In the genomic region with DNA sequence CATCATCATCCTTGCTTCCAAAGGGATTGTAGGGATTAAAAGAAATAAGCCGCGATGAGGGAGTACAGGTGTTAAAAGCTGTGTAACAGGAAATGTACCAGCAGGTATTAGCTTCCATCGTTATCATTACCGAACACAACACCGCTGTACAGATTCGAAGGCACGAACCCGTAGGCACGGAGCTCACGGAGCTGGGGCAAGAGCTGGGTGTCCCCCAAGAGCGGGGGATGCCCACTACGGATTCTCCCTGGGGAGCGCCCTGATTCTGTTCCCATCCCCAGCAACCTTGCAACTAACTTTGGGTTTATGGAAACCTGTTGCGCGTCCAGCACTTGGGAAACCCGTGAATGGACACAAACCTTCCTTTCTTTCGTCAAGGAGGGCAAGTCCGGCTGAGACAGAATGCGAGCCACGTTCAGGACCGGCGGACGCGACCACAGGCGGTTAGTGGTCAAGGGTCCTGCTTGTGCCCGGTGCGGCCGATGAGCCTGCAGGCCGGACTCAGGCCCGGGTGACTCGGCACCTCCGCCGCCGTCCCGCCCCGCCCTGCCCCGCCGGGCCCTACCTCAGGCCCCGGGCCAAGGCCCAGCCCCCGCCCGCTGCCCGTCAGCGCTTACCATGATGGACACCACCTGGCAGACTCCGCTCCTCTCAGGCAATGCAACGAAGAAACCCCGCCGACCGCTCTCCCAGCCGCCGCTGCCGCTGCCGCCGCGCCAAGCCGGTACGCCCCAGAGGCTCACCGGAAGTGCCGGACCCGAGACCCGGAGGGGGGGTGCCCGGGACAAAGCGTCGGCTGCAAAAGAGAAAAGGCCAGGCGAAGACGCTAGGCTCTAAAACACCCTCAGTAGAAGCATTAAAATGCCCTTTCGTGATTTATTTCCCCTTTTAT, we compare ENCODE assay signal across 8 cellular contexts. TPM values are rescaled to one million over a fixed set of nuclear protein-coding genes. Genes with fewer than 3 reads are reported as not detected.
DNase-seq lines count a peak whose midpoint lies in the region; ATAC-seq, FAIRE-seq and TF ChIP-seq lines count a peak whose summit lies in the region.

A gene with protein sequence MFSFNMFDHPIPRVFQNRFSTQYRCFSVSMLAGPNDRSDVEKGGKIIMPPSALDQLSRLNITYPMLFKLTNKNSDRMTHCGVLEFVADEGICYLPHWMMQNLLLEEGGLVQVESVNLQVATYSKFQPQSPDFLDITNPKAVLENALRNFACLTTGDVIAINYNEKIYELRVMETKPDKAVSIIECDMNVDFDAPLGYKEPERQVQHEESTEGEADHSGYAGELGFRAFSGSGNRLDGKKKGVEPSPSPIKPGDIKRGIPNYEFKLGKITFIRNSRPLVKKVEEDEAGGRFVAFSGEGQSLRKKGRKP (minus strand): TSS at position 728 of the 892 bp plus-strand sequence. CDS start 108 bp downstream, at position 620.

- peaks cover 8% of the 10 kb centered on the region for H3K36me3 ChIP-seq in H7 (replicated peaks; ENCODE audit: control insufficient read depth, insufficient read depth, low read length)
- peaks cover 50% of the 10 kb centered on the region for H3K36me3 ChIP-seq in MG63
- H3K36me3 ChIP-seq in psoas muscle (ENCODE audit: insufficient read depth in 1 of 2, low read depth in 1 of 2) = peaks cover 0 to 19% of the 10 kb centered on the region in 2 donors

- FAIRE-seq in urothelium cell line (lab: Jason Lieb, UNC) = peak; percentile 74

- H3K4me1 ChIP-seq in psoas muscle = peaks cover 42% of the 10 kb centered on the region

- no peaks in the 10 kb centered on the region for H3K36me3 Mint-ChIP-seq in T-helper 17 cell (ENCODE audit: low read depth)

- WGBS in psoas muscle, 3 donors = 0% methylated on average over 48 to 66 of the region's 66 CpGs

- H3K4me3 Mint-ChIP-seq in T-helper 17 cell = peak within 1 kb of the TSS; percentile 98

- H3K4me3 ChIP-seq in H7 (ENCODE audit: insufficient read depth, low read depth, low read length) (peak within 1 kb of the TSS; percentile 88), MG63 (peak within 1 kb of the TSS; percentile 71), psoas muscle (peak within 1 kb of the TSS; percentile 84)

- intact Hi-C loops in left cardiac atrium (cut with DNase I) = no loop called here
- intact Hi-C loops in psoas muscle (cut with DNase I) = loop anchor here (5.0 to 10.0 kb wide), 2 partner anchors 36 to 184 kb away; a partner anchor contains a TSS

- peak; percentile 64 for ATAC-seq in T-helper 17 cell
- peak; percentile 81 to 91 for ATAC-seq in left cardiac atrium
- ATAC-seq in psoas muscle = peak; percentile 83 to 87 (median 86)

- no peaks in the 10 kb centered on the region for H3K9me3 ChIP-seq in MG63
- no peaks in the 10 kb centered on the region for H3K9me3 ChIP-seq in T-helper 17 cell (ENCODE audit: control insufficient read depth, low read length, poor library complexity, severe bottlenecking)
- no peaks in the 10 kb centered on the region for H3K9me3 ChIP-seq in psoas muscle

- TF ChIP-seq CTCF in GM10266 (IDR thresholded peaks at IDR 0.05; ENCODE audit: control insufficient read depth, insufficient read depth, low read depth, missing control alignments) = no peak
- TF ChIP-seq CTCF in psoas muscle (IDR thresholded peaks at IDR 0.05) = no peak

- H3K27me3 ChIP-seq in H7 (ENCODE audit: control insufficient read depth, insufficient read depth, low read length) (no peaks in the 10 kb centered on the region), MG63 (no peaks in the 10 kb centered on the region), psoas muscle (ENCODE audit: insufficient read depth in 3 of 3, low read length in 2 of 3) (no peaks in the 10 kb centered on the region)

- peaks cover 34% of the 10 kb centered on the region for H3K4me1 Mint-ChIP-seq in T-helper 17 cell

- H3K27me3 Mint-ChIP-seq in T-helper 17 cell = no peaks in the 10 kb centered on the region

- peak within 1 kb of the TSS; percentile 98 for H3K27ac Mint-ChIP-seq in T-helper 17 cell

- H3K27ac ChIP-seq in psoas muscle = peak within 1 kb of the TSS; percentile 97

- peak; percentile 83 for DNase-seq in GM10266 (ENCODE audit: extremely low spot score)
- DNase-seq in H7 = peak; percentile 94
- peak; percentile 91 for DNase-seq in MG63
- DNase-seq in T-helper 17 cell = peak; percentile 74
- DNase-seq in amniotic epithelial cell (ENCODE audit: low read depth) = peak; percentile 83
- peak; percentile 89 for DNase-seq in left cardiac atrium
- DNase-seq in psoas muscle = peak; percentile 89 to 96
- peak; percentile 93 for DNase-seq in urothelium cell line (ENCODE audit: low spot score)

RNA-seq across cellular contexts. Expression of the gene that starts here (rescaled TPM):
- 48.6 and 61.3 TPM in 2 replicates for total RNA-seq in H7 (2014; rRNA removed; shearing (Covaris generic))
- 128 and 161 TPM in 2 replicates for total RNA-seq in MG63 (2014; rRNA removed; shearing (Covaris generic); ENCODE audit: low replicate concordance)
- 10 to 100 TPM; 76.3 to 79.2 TPM for total RNA-seq in T-helper 17 cell
- total RNA-seq in left cardiac atrium = 10 to 100 TPM; 43.8 to 46.9 TPM
- total RNA-seq in psoas muscle = 10 to 100 TPM; 44.3 to 97.4 (median 58.4) TPM
- 100 to 1,000 TPM in 2 of 3 donors, 10 to 100 TPM in 1; 79.6 to 226 (median 124) TPM for polyA plus RNA-seq in psoas muscle

Comparison
In these comparisons a context has a peak if more than half of its experiments do, and no peak if none do; other contexts are left out.
1. Peak in every context shown above with its lines: DNase-seq, ATAC-seq, H3K4me3 ChIP-seq and H3K27ac ChIP-seq.
2. intact Hi-C loops: an anchor here in psoas muscle (5.0 to 10.0 kb wide); none called in left cardiac atrium.